In genomic region chr17:6086603-6087400, GRCh38 we compare ENCODE assay signal across 21 cellular contexts.
"Had no signal": no experiment of that assay in that cellular context is flagged by ENCODE, and none has a peak within 500 bp of the region (broad histone marks: within the 10 kb centered on the region; RNA-seq: fewer than 3 reads in every experiment).

No MANE protein-coding gene starts in this region.

- H3K4me1 Mint-ChIP-seq: activated CD4-positive, alpha-beta memory T cell treated with anti-CD3 and anti-CD28 coated beads, Interleukin-2, amount 10 ng/mL, durations not matched to agents 7 days and 5 days; activated CD4-positive, alpha-beta T cell treated with anti-CD3 and anti-CD28 coated beads, Interleukin-2, amount 10 ng/mL, durations not matched to agents 7 days and 5 days had no signal

- H3K4me3 Mint-ChIP-seq: activated CD4-positive, alpha-beta memory T cell treated with anti-CD3 and anti-CD28 coated beads, Interleukin-2, amount 10 ng/mL, durations not matched to agents 7 days and 5 days; activated CD4-positive, alpha-beta T cell treated with anti-CD3 and anti-CD28 coated beads, Interleukin-2, amount 10 ng/mL, durations not matched to agents 7 days and 5 days; activated naive CD8-positive, alpha-beta T cell; activated T-cell treated with anti-CD3 and anti-CD28 coated beads, Interleukin-2, amount 50 U/mL, for 24 hours; activated T-cell treated with anti-CD3 and anti-CD28 coated beads, Interleukin-2, amount 50 U/mL, for 72 hours; WTC11 had no signal

- H3K27ac Mint-ChIP-seq: activated CD4-positive, alpha-beta memory T cell treated with anti-CD3 and anti-CD28 coated beads, Interleukin-2, amount 10 ng/mL, durations not matched to agents 7 days and 5 days; activated CD4-positive, alpha-beta T cell treated with anti-CD3 and anti-CD28 coated beads, Interleukin-2, amount 10 ng/mL, durations not matched to agents 7 days and 5 days; activated naive CD8-positive, alpha-beta T cell; activated T-cell treated with anti-CD3 and anti-CD28 coated beads, Interleukin-2, amount 50 U/mL, for 24 hours; activated T-cell treated with anti-CD3 and anti-CD28 coated beads, Interleukin-2, amount 50 U/mL, for 72 hours had no signal

- ATAC-seq: activated T-cell treated with anti-CD3 and anti-CD28 coated beads, Interleukin-2, amount 50 U/mL, for 72 hours; esophagus mucosa had no signal

- DNase-seq: activated CD4-positive, alpha-beta memory T cell treated with anti-CD3 and anti-CD28 coated beads, Interleukin-2, amount 10 ng/mL, durations not matched to agents 7 days and 5 days; activated CD4-positive, alpha-beta T cell treated with anti-CD3 and anti-CD28 coated beads for 1 hour; activated CD4-positive, alpha-beta T cell treated with anti-CD3 and anti-CD28 coated beads for 4 hours; activated CD4-positive, alpha-beta T cell treated with anti-CD3 and anti-CD28 coated beads, Interleukin-2, amount 10 ng/mL, durations not matched to agents 7 days and 5 days; activated CD4-positive, alpha-beta T cell treated with anti-CD3 and anti-CD28 coated beads, Interleukin-2, amount 50 U/mL, for 4 hours; activated CD8-positive, alpha-beta memory T cell treated with anti-CD3 and anti-CD28 coated beads, Interleukin-2, amount 50 U/mL, for 48 hours; activated gamma-delta T cell; activated naive CD4-positive, alpha-beta T cell treated with anti-CD3 and anti-CD28 coated beads, Interleukin-2, amount 50 U/mL, for 16 hours; activated naive CD4-positive, alpha-beta T cell treated with Interleukin-2 at 50 U/mL for 16 hours; activated T-cell treated with anti-CD3 and anti-CD28 coated beads for 4 hours; activated T-cell treated with anti-CD3 and anti-CD28 coated beads, Interleukin-2, amount 50 U/mL, for 24 hours; activated T-cell treated with anti-CD3 and anti-CD28 coated beads, Interleukin-2, amount 50 U/mL, for 72 hours; amniotic stem cell; anterior cingulate cortex; caudate nucleus; effector CD8-positive, alpha-beta T cell; foreskin fibroblast; T-helper 2 cell had no signal

- H3K36me3 Mint-ChIP-seq: activated naive CD8-positive, alpha-beta T cell had no signal

- H3K27me3 Mint-ChIP-seq: activated CD4-positive, alpha-beta memory T cell treated with anti-CD3 and anti-CD28 coated beads, Interleukin-2, amount 10 ng/mL, durations not matched to agents 7 days and 5 days; activated CD4-positive, alpha-beta T cell treated with anti-CD3 and anti-CD28 coated beads, Interleukin-2, amount 10 ng/mL, durations not matched to agents 7 days and 5 days; activated naive CD8-positive, alpha-beta T cell; activated T-cell treated with anti-CD3 and anti-CD28 coated beads, Interleukin-2, amount 50 U/mL, for 24 hours had no signal

- H3K9me3 Mint-ChIP-seq: activated CD4-positive, alpha-beta memory T cell treated with anti-CD3 and anti-CD28 coated beads, Interleukin-2, amount 10 ng/mL, durations not matched to agents 7 days and 5 days; activated CD4-positive, alpha-beta T cell treated with anti-CD3 and anti-CD28 coated beads, Interleukin-2, amount 10 ng/mL, durations not matched to agents 7 days and 5 days; activated T-cell treated with anti-CD3 and anti-CD28 coated beads, Interleukin-2, amount 50 U/mL, for 24 hours; activated T-cell treated with anti-CD3 and anti-CD28 coated beads, Interleukin-2, amount 50 U/mL, for 72 hours; WTC11 had no signal
